ENCODE assay signal across 8 cellular contexts in genomic region chr4:4502694-4503311, GRCh38. TPM values are rescaled to one million over a fixed set of nuclear protein-coding genes. Genes with fewer than 3 reads are reported as not detected.
A peak's percentile ranks its signal among the peaks of the same experiment; 100 is the strongest.
DNase-seq lines count a peak whose midpoint lies in the region; ATAC-seq and TF ChIP-seq lines count a peak whose summit lies in the region.

No MANE protein-coding gene starts in this region.

- H3K4me3 Mint-ChIP-seq in chondrocyte (ENCODE audit: unreplicated experiment), result peak overlapping the region; percentile 61
- no peak overlapping the region for H3K4me3 Mint-ChIP-seq in Caco-2 (ENCODE audit: unreplicated experiment)

- H3K4me3 ChIP-seq in Caco-2 (ENCODE audit: low read depth, low read length), result no peak overlapping the region
- no peak overlapping the region for H3K4me3 ChIP-seq in testis
- peak overlapping the region in 1 of 4 donors; percentile 13 for H3K4me3 ChIP-seq in Peyer's patch

- H3K36me3 ChIP-seq in Caco-2 (ENCODE audit: control insufficient read depth, insufficient read depth, low read length), result no peaks in the 10 kb centered on the region
- no peaks in the 10 kb centered on the region for H3K36me3 ChIP-seq in testis (ENCODE audit: low read depth, missing control alignments)
- no peaks in the 10 kb centered on the region for H3K36me3 ChIP-seq in Peyer's patch

- intact Hi-C loops in Caco-2 (cut with micrococcal nuclease; ENCODE audit: unreplicated experiment) (no loop called here), testis (cut with DNase I; ENCODE audit: low total_unique reads) (no loop called here)

- H3K27ac Mint-ChIP-seq in chondrocyte (ENCODE audit: unreplicated experiment) (peak overlapping the region; percentile 38), Caco-2 (ENCODE audit: unreplicated experiment) (no peak overlapping the region)

- POLR2A ChIA-PET in Caco-2 (lab: Charles Lee), result no interaction called here

- TF ChIP-seq CTCF in chondrocyte (IDR thresholded peaks at IDR 0.05) (peak; percentile 12), Caco-2 (IDR thresholded peaks at IDR 0.05; ENCODE audit: insufficient read depth in 1 of 2, low read depth in 1 of 2, low read length in 1 of 2, severe bottlenecking in 1 of 2, unreplicated experiment in 1 of 2) (no peak), testis (IDR thresholded peaks at IDR 0.05) (no peak), Peyer's patch (IDR thresholded peaks at IDR 0.05) (no peak)

- H3K9me3 Mint-ChIP-seq in chondrocyte (ENCODE audit: low read depth), result no peaks in the 10 kb centered on the region
- H3K9me3 Mint-ChIP-seq in Caco-2 (ENCODE audit: unreplicated experiment), result no peaks in the 10 kb centered on the region

- peaks cover 12% of the 10 kb centered on the region for H3K4me1 Mint-ChIP-seq in chondrocyte (ENCODE audit: low read depth)
- H3K4me1 Mint-ChIP-seq in Caco-2 (ENCODE audit: low read depth, unreplicated experiment), result peaks cover 11% of the 10 kb centered on the region

- no peaks in the 10 kb centered on the region for H3K27me3 Mint-ChIP-seq in chondrocyte (ENCODE audit: low read depth)
- no peaks in the 10 kb centered on the region for H3K27me3 Mint-ChIP-seq in Caco-2 (ENCODE audit: insufficient read depth, unreplicated experiment)

- TF ChIP-seq POLR2A in testis (IDR thresholded peaks at IDR 0.05) (no peak), Peyer's patch (IDR thresholded peaks at IDR 0.05) (no peak)

- H3K27ac ChIP-seq in testis, result no peak overlapping the region
- no peak overlapping the region for H3K27ac ChIP-seq in Peyer's patch

- no TSS peak for BruUV-seq in Caco-2 (replicated peaks; lab: Mats Ljungman, UMichigan)

- H3K36me3 Mint-ChIP-seq in chondrocyte (ENCODE audit: low read depth) (no peaks in the 10 kb centered on the region), Caco-2 (ENCODE audit: insufficient read depth, unreplicated experiment) (no peaks in the 10 kb centered on the region)

- CTCF ChIA-PET in Caco-2 (lab: Charles Lee), result interaction anchor here (1.8 kb wide), 1 partner anchor 8 kb away, joined by 4 read pairs; no protein-coding TSS in a partner anchor

- ATAC-seq in GM21367 (IDR thresholded peaks at IDR 0.05; ENCODE audit: unreplicated experiment), result peak; percentile 66

- H3K4me1 ChIP-seq in Caco-2 (peaks cover 8% of the 10 kb centered on the region; the same call in 1 of the 2 replicates), testis (peaks cover 6% of the 10 kb centered on the region), Peyer's patch (peaks cover 0 to 6% (median 0%) of the 10 kb centered on the region in 4 donors)

- no peaks in the 10 kb centered on the region for H3K27me3 ChIP-seq in Caco-2 (replicated peaks; ENCODE audit: control insufficient read depth, insufficient read depth, low read length)
- no peaks in the 10 kb centered on the region for H3K27me3 ChIP-seq in testis
- no peaks in the 10 kb centered on the region for H3K27me3 ChIP-seq in Peyer's patch

- DNase-seq in NCI-H69 (lab: John Stamatoyannopoulos, UW) (peak; percentile 4), chondrocyte (ENCODE audit: low spot score) (no peak), Caco-2 (no peak), GOT3 (lab: John Stamatoyannopoulos, UW) (no peak), testis (no peak), Peyer's patch (no peak)
- peak; percentile 48 for DNase-seq in stimulated activated CD8-positive, alpha-beta memory T cell treated with anti-CD3 and anti-CD28 coated beads, Interleukin-4, amount 100 ng/mL, for 48 hours

- WGBS in testis, 2 donors, result 66 to 73% methylated on average over 10 of the region's 10 CpGs

- no peaks in the 10 kb centered on the region for H3K9me3 ChIP-seq in Caco-2
- no peaks in the 10 kb centered on the region for H3K9me3 ChIP-seq in testis
- no peaks in the 10 kb centered on the region for H3K9me3 ChIP-seq in Peyer's patch

RNA-seq across cellular contexts. Expression of gene STX18, which starts 39.0 kb away (rescaled TPM):
- total RNA-seq in chondrocyte, result 21.1 to 27.1 TPM (median 25.4 TPM) in 3 replicates
- total RNA-seq in Caco-2 (2022), result 32.5 and 36.5 TPM in 2 replicates
- 10 to 100 TPM; 53.5 to 55.0 TPM for total RNA-seq in testis
- 111 TPM for polyA plus RNA-seq in testis (ENCODE audit: insufficient read depth, low read depth, low replicate concordance)
- 10 to 100 TPM; 33.0 to 56.0 (median 42.3) TPM for total RNA-seq in Peyer's patch

Comparison
In these comparisons a context has a peak if more than half of its experiments do, and no peak if none do; other contexts are left out.
1. DNase-seq: peak in NCI-H69 (single experiment) and stimulated activated CD8-positive, alpha-beta memory T cell treated with anti-CD3 and anti-CD28 coated beads, Interleukin-4, amount 100 ng/mL, for 48 hours (single experiment); none in chondrocyte (single experiment), Caco-2 (0 of 2), GOT3 (single experiment), testis (single experiment) and Peyer's patch (0 of 3).